ENCODE assay signal across 8 cellular contexts in the genomic region with DNA sequence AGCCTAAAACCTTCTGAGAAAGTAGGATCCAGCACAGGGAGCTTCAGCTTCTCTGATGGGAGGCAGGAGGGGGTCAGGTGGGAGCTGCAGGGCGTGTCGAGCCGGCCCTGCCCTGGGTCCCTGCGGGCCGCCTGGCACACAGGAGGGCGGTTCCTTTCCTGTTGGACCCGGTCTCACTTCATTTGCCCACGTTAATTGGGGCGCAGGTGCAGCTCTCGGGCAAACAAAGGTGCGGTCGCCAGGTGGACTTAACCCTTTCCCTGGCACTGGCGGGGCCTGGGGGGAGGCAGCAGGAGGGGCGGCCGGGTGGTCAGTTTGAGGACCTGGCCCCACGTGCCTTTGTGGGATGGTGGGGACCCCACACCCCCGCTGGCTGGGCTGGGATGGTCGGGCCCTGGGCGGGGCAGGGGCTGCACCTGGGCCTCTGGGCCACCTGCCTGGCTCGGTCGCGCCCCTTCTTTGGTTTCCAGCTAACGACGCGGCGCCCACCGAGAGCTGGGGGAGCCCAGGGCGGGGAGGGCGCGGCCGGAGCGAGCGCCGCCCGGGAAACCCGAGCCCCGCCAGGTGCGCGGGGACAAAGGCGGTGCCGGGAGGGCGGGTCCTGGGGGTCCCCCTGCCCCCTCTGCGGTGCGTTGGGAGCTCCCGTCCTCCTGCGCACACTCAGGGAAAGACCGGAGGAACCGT. TPM values are rescaled to one million over a fixed set of nuclear protein-coding genes. Genes with fewer than 3 reads are reported as not detected.
DNase-seq lines count a peak whose midpoint lies in the region; ATAC-seq and TF ChIP-seq lines count a peak whose summit lies in the region.

No MANE protein-coding gene starts in this region.

- no peaks in the 10 kb centered on the region for H3K27me3 ChIP-seq in Loucy (ENCODE audit: insufficient read depth, low read length, poor library complexity, severe bottlenecking)

- H4K20me1 ChIP-seq in Loucy (ENCODE audit: insufficient read depth, low read length, poor library complexity, severe bottlenecking), result no peaks in the 10 kb centered on the region

- H3K27ac Mint-ChIP-seq in WTC11 (no peak overlapping the region), nephron (peak overlapping the region in 2 of 3 experiments; percentile 56 to 80)

- ATAC-seq in WTC11 (peak; percentile 46), HG02840 (IDR thresholded peaks at IDR 0.05; ENCODE audit: low FRiP score, unreplicated experiment) (no peak)

- no peak for TF ChIP-seq CTCF in GM13977 (IDR thresholded peaks at IDR 0.05; ENCODE audit: extremely low read depth, insufficient read depth, missing control alignments)
- no peak for TF ChIP-seq CTCF in Loucy (conservative IDR thresholded peaks at IDR 0.05; ENCODE audit: low read length)
- TF ChIP-seq CTCF in WTC11 (IDR thresholded peaks at IDR 0.05), result no peak
- no peak for TF ChIP-seq CTCF in nephron (IDR thresholded peaks at IDR 0.05; ENCODE audit: unreplicated experiment in 3 of 3)

- H3K4me3 ChIP-seq in Loucy (ENCODE audit: low read length, poor library complexity, severe bottlenecking), result no peak overlapping the region

- no peaks in the 10 kb centered on the region for H3K36me3 Mint-ChIP-seq in WTC11
- H3K36me3 Mint-ChIP-seq in nephron (ENCODE audit: low read depth), result no peaks in the 10 kb centered on the region

- H3K9me3 Mint-ChIP-seq in WTC11, result no peaks in the 10 kb centered on the region
- no peaks in the 10 kb centered on the region for H3K9me3 Mint-ChIP-seq in nephron

- no peak overlapping the region for H2AFZ ChIP-seq in Loucy (ENCODE audit: low read length)

- CTCF ChIA-PET in WTC11 (lab: Charles Lee), result interaction anchor here (0.7 to 1.9 kb wide), 8 partner anchors 10 to 155 kb away, joined by 3 to 8 read pairs (median 4); a partner anchor contains a TSS

- H3K4me1 ChIP-seq in Loucy (ENCODE audit: insufficient read depth, low read length, poor library complexity, severe bottlenecking), result peaks cover 20% of the 10 kb centered on the region

- no peaks in the 10 kb centered on the region for H3K36me3 ChIP-seq in Loucy (ENCODE audit: insufficient read depth, low read length)

- H3K79me2 ChIP-seq in Loucy (ENCODE audit: insufficient read depth, low read length), result no peaks in the 10 kb centered on the region

- H3K4me1 Mint-ChIP-seq in WTC11 (peaks cover 6% of the 10 kb centered on the region), nephron (peaks cover 21% of the 10 kb centered on the region)

- in situ Hi-C loops in GM13977 (cut with MboI; ENCODE audit: low pct_unique_long_range_greater_than_20kb, low sequenced_read_pairs, unreplicated experiment), result no loop called here

- POLR2A ChIA-PET in WTC11 (lab: Charles Lee), result no interaction called here

- H3K9ac ChIP-seq in Loucy (ENCODE audit: low read depth, low read length, poor library complexity, severe bottlenecking), result peak overlapping the region; percentile 37

- no peak overlapping the region for H3K4me2 ChIP-seq in Loucy (ENCODE audit: low read depth, low read length, poor library complexity, severe bottlenecking)

- no peaks in the 10 kb centered on the region for H3K9me2 ChIP-seq in Loucy (replicated peaks; ENCODE audit: low read depth, low read length)

- DNase-seq in GM13977 (ENCODE audit: low spot score) (peak; percentile 86), WTC11 (ENCODE audit: low spot score) (no peak), NCI-H1092 treated with DMSO at 0.1 percent for 48 hours (lab: John Stamatoyannopoulos, UW) (no peak), KG1 (lab: John Stamatoyannopoulos, UW) (no peak)
- DNase-seq in stimulated activated CD4-positive, alpha-beta T cell treated with anti-CD3 and anti-CD28 coated beads, Interleukin-1b, Interleukin-23, amount 100 ng/mL, for 48 hours, result no peak

- no peaks in the 10 kb centered on the region; the same call in 1 of the 2 replicates for H3K27me3 Mint-ChIP-seq in WTC11 (ENCODE audit: low read depth)
- peaks cover 21% of the 10 kb centered on the region for H3K27me3 Mint-ChIP-seq in nephron (ENCODE audit: low read depth)

- peak overlapping the region; percentile 27; the same call in 1 of the 2 replicates for H3K4me3 Mint-ChIP-seq in WTC11
- no peak overlapping the region for H3K4me3 Mint-ChIP-seq in nephron

- no peaks in the 10 kb centered on the region for H3F3A ChIP-seq in Loucy (ENCODE audit: low read depth)

- H3K9me3 ChIP-seq in Loucy (ENCODE audit: insufficient read depth, low read depth, low read length), result no peaks in the 10 kb centered on the region

TF ChIP-seq in WTC11, 78 proteins besides CTCF, POLR2A, EP300 and RAD21:
- no peak for TF ChIP-seq NR2C2 (CRISPR knock-in tag; IDR thresholded peaks at IDR 0.05)
- TF ChIP-seq, protein P1, sequence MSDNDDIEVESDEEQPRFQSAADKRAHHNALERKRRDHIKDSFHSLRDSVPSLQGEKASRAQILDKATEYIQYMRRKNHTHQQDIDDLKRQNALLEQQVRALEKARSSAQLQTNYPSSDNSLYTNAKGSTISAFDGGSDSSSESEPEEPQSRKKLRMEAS (CRISPR knock-in tag; IDR thresholded peaks at IDR 0.05), result peak; percentile 63; the same call in 1 of the 2 replicates
- TF ChIP-seq, protein P2, sequence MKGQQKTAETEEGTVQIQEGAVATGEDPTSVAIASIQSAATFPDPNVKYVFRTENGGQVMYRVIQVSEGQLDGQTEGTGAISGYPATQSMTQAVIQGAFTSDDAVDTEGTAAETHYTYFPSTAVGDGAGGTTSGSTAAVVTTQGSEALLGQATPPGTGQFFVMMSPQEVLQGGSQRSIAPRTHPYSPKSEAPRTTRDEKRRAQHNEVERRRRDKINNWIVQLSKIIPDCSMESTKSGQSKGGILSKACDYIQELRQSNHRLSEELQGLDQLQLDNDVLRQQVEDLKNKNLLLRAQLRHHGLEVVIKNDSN (CRISPR knock-in tag; IDR thresholded peaks at IDR 0.05), result peak; percentile 40; the same call in 1 of the 2 replicates
- TF ChIP-seq, protein P3, sequence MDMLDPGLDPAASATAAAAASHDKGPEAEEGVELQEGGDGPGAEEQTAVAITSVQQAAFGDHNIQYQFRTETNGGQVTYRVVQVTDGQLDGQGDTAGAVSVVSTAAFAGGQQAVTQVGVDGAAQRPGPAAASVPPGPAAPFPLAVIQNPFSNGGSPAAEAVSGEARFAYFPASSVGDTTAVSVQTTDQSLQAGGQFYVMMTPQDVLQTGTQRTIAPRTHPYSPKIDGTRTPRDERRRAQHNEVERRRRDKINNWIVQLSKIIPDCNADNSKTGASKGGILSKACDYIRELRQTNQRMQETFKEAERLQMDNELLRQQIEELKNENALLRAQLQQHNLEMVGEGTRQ (CRISPR knock-in tag; IDR thresholded peaks at IDR 0.05), result peak; percentile 22; the same call in 1 of the 2 replicates

RNA-seq across cellular contexts. Expression of a gene that starts 20.8 kb away (rescaled TPM):
- 13.9 to 17.8 TPM (median 14.0 TPM) in 3 replicates for total RNA-seq in WTC11 (2021)

RNA-seq across cellular contexts. Expression of a gene that starts 37.0 kb away (rescaled TPM):
- 0.78 to 1.1 TPM (median 1.1 TPM) in 3 replicates for total RNA-seq in WTC11 (2021)
